In genomic region chr15:92168284-92168683, GRCh38 we compare ENCODE assay signal across 1 cellular context.
TF ChIP-seq lines count a peak whose summit lies in the region.

No MANE protein-coding gene starts in this region.

TF ChIP-seq in GM23338, 12 proteins besides CTCF, POLR2A, EP300 and RAD21 (continued from another document):
- TF ChIP-seq, protein P1, sequence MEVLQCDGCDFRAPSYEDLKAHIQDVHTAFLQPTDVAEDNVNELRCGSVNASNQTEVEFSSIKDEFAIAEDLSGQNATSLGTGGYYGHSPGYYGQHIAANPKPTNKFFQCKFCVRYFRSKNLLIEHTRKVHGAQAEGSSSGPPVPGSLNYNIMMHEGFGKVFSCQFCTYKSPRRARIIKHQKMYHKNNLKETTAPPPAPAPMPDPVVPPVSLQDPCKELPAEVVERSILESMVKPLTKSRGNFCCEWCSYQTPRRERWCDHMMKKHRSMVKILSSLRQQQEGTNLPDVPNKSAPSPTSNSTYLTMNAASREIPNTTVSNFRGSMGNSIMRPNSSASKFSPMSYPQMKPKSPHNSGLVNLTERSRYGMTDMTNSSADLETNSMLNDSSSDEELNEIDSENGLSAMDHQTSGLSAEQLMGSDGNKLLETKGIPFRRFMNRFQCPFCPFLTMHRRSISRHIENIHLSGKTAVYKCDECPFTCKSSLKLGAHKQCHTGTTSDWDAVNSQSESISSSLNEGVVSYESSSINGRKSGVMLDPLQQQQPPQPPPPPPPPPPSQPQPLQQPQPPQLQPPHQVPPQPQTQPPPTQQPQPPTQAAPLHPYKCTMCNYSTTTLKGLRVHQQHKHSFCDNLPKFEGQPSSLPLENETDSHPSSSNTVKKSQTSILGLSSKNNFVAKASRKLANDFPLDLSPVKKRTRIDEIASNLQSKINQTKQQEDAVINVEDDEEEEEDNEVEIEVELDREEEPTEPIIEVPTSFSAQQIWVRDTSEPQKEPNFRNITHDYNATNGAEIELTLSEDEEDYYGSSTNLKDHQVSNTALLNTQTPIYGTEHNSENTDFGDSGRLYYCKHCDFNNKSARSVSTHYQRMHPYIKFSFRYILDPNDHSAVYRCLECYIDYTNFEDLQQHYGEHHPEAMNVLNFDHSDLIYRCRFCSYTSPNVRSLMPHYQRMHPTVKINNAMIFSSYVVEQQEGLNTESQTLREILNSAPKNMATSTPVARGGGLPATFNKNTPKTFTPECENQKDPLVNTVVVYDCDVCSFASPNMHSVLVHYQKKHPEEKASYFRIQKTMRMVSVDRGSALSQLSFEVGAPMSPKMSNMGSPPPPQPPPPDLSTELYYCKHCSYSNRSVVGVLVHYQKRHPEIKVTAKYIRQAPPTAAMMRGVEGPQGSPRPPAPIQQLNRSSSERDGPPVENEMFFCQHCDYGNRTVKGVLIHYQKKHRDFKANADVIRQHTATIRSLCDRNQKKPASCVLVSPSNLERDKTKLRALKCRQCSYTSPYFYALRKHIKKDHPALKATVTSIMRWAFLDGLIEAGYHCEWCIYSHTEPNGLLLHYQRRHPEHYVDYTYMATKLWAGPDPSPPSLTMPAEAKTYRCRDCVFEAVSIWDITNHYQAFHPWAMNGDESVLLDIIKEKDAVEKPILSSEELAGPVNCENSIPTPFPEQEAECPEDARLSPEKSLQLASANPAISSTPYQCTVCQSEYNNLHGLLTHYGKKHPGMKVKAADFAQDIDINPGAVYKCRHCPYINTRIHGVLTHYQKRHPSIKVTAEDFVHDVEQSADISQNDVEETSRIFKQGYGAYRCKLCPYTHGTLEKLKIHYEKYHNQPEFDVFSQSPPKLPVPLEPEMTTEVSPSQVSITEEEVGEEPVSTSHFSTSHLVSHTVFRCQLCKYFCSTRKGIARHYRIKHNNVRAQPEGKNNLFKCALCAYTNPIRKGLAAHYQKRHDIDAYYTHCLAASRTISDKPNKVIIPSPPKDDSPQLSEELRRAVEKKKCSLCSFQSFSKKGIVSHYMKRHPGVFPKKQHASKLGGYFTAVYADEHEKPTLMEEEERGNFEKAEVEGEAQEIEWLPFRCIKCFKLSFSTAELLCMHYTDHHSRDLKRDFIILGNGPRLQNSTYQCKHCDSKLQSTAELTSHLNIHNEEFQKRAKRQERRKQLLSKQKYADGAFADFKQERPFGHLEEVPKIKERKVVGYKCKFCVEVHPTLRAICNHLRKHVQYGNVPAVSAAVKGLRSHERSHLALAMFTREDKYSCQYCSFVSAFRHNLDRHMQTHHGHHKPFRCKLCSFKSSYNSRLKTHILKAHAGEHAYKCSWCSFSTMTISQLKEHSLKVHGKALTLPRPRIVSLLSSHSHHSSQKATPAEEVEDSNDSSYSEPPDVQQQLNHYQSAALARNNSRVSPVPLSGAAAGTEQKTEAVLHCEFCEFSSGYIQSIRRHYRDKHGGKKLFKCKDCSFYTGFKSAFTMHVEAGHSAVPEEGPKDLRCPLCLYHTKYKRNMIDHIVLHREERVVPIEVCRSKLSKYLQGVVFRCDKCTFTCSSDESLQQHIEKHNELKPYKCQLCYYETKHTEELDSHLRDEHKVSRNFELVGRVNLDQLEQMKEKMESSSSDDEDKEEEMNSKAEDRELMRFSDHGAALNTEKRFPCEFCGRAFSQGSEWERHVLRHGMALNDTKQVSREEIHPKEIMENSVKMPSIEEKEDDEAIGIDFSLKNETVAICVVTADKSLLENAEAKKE (CRISPR knock-in tag; IDR thresholded peaks at IDR 0.05): no peak
- TF ChIP-seq ZNF114 (CRISPR knock-in tag; IDR thresholded peaks at IDR 0.05) (no peak), NANOG (IDR thresholded peaks at IDR 0.05; ENCODE audit: borderline replicate concordance) (no peak), POLR2AphosphoS5 (IDR thresholded peaks at IDR 0.05; ENCODE audit: low read depth) (no peak), STAT1 (IDR thresholded peaks at IDR 0.05; ENCODE audit: unreplicated experiment) (no peak)
